In the genomic region with DNA sequence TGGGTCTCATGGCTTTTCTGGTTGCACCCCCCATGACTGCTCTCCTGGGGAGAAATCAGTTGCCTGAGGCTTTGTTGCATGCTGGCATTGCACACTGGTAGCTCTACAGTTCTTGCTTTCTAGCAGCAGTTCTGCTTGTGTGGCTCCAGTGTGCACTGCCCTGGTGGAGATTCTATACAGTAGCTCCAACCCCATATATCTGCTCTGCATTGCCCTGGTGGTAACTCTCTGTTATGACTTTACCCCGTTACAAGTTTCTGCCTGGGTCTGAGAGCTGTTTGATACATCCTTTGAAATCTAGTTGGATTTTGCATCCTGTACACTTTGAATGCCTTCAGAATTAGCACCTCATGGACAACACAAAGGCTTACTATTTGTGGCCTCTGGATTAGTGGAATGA, we compare ENCODE assay signal across 29 cellular contexts.
"Had no signal": no experiment of that assay in that cellular context is flagged by ENCODE, and none has a peak within 500 bp of the region (broad histone marks: within the 10 kb centered on the region; RNA-seq: fewer than 3 reads in every experiment).

No MANE protein-coding gene starts in this region.

- ATAC-seq: activated CD8-positive, alpha-beta T cell treated with anti-CD3 and anti-CD28 coated beads for 36 hours; activated T-cell treated with anti-CD3 and anti-CD28 coated beads, Interleukin-2, amount 50 U/mL, for 4 hours; activated T-helper 17 cell treated with anti-CD3 and anti-CD28 coated beads, Interleukin-2, amount 50 U/mL, for 72 hours; left lung; mucosa of descending colon; natural killer cell treated with Interleukin-12 subunit alpha and Interleukin-12 subunit beta and Interleukin-15 and Interleukin-18, amount 100 ng/mL, for 72 hours; stimulated activated memory B cell treated with anti-CD40 and anti-IgM and Interleukin-4, amounts not matched to agents 10 μg/mL and 1 μg/mL and 100 μg/mL, for 72 hours; stimulated activated naive CD8-positive, alpha-beta T cell treated with anti-CD3 and anti-CD28 coated beads, Interleukin-15, amount 100 ng/mL, for 72 hours had no signal

- H3K36me3 ChIP-seq: brain microvascular endothelial cell, esophagus muscularis mucosa, left lung, neutrophil, sigmoid colon, thyroid gland, upper lobe of left lung, vagina had no signal

- H3K9me3 Mint-ChIP-seq: activated CD8-positive, alpha-beta T cell treated with anti-CD3 and anti-CD28 coated beads for 36 hours had no signal

- FAIRE-seq: astrocyte, frontal cortex, small intestine had no signal

- H3K4me1 ChIP-seq: esophagus muscularis mucosa, left lung, sigmoid colon, thyroid gland, upper lobe of left lung, vagina had no signal

- H3K4me3 Mint-ChIP-seq: activated CD8-positive, alpha-beta T cell treated with anti-CD3 and anti-CD28 coated beads for 36 hours; activated T-cell treated with anti-CD3 and anti-CD28 coated beads, Interleukin-2, amount 50 U/mL, for 4 hours; activated T-helper 17 cell treated with anti-CD3 and anti-CD28 coated beads, Interleukin-2, amount 50 U/mL, for 72 hours; dendritic cell treated with granulocyte-macrophage colony-stimulating factor and Interleukin-4, amounts not matched to agents 40 ng/mL and 50 ng/mL, for 4 days; natural killer cell treated with Interleukin-12 subunit alpha and Interleukin-12 subunit beta and Interleukin-15 and Interleukin-18, amount 100 ng/mL, for 72 hours; stimulated activated memory B cell treated with anti-CD40 and anti-IgM and Interleukin-4, amounts not matched to agents 10 μg/mL and 1 μg/mL and 100 μg/mL, for 72 hours; stimulated activated naive CD8-positive, alpha-beta T cell treated with anti-CD3 and anti-CD28 coated beads, Interleukin-15, amount 100 ng/mL, for 72 hours; T-helper 1 cell treated with Interleukin-12 subunit alpha and Interleukin-12 subunit beta and Interleukin-4 antibody, amounts not matched to agents 30 μg/mL and 1 μg/mL, for 36 hours had no signal

- H3K9me3 ChIP-seq: left lung, mucosa of descending colon, neutrophil, sigmoid colon, thyroid gland, upper lobe of left lung, vagina had no signal

- H3K27me3 Mint-ChIP-seq: activated CD8-positive, alpha-beta T cell treated with anti-CD3 and anti-CD28 coated beads for 36 hours; activated T-helper 17 cell treated with anti-CD3 and anti-CD28 coated beads, Interleukin-2, amount 50 U/mL, for 72 hours; dendritic cell treated with granulocyte-macrophage colony-stimulating factor and Interleukin-4, amounts not matched to agents 40 ng/mL and 50 ng/mL, for 4 days; natural killer cell treated with Interleukin-12 subunit alpha and Interleukin-12 subunit beta and Interleukin-15 and Interleukin-18, amount 100 ng/mL, for 72 hours; progenitor cell of endocrine pancreas; stimulated activated memory B cell treated with anti-CD40 and anti-IgM and Interleukin-4, amounts not matched to agents 10 μg/mL and 1 μg/mL and 100 μg/mL, for 72 hours; stimulated activated naive CD8-positive, alpha-beta T cell treated with anti-CD3 and anti-CD28 coated beads, Interleukin-15, amount 100 ng/mL, for 72 hours had no signal

- H3K4me3 ChIP-seq: esophagus muscularis mucosa, left lung, mucosa of descending colon, sigmoid colon, thyroid gland, upper lobe of left lung, vagina had no signal

- H3K36me3 Mint-ChIP-seq: stimulated activated memory B cell treated with anti-CD40 and anti-IgM and Interleukin-4, amounts not matched to agents 10 μg/mL and 1 μg/mL and 100 μg/mL, for 72 hours had no signal

- H3K27me3 ChIP-seq: brain microvascular endothelial cell, esophagus muscularis mucosa, left lung, neutrophil, sigmoid colon, thyroid gland, upper lobe of left lung, vagina had no signal

- H3K4me1 Mint-ChIP-seq: activated T-helper 17 cell treated with anti-CD3 and anti-CD28 coated beads, Interleukin-2, amount 50 U/mL, for 72 hours; stimulated activated memory B cell treated with anti-CD40 and anti-IgM and Interleukin-4, amounts not matched to agents 10 μg/mL and 1 μg/mL and 100 μg/mL, for 72 hours; stimulated activated naive CD8-positive, alpha-beta T cell treated with anti-CD3 and anti-CD28 coated beads, Interleukin-15, amount 100 ng/mL, for 72 hours had no signal

- H3K27ac Mint-ChIP-seq: activated CD8-positive, alpha-beta T cell treated with anti-CD3 and anti-CD28 coated beads for 36 hours; activated T-helper 17 cell treated with anti-CD3 and anti-CD28 coated beads, Interleukin-2, amount 50 U/mL, for 72 hours; dendritic cell treated with granulocyte-macrophage colony-stimulating factor and Interleukin-4, amounts not matched to agents 40 ng/mL and 50 ng/mL, for 4 days; natural killer cell treated with Interleukin-12 subunit alpha and Interleukin-12 subunit beta and Interleukin-15 and Interleukin-18, amount 100 ng/mL, for 72 hours; progenitor cell of endocrine pancreas; stimulated activated memory B cell treated with anti-CD40 and anti-IgM and Interleukin-4, amounts not matched to agents 10 μg/mL and 1 μg/mL and 100 μg/mL, for 72 hours; stimulated activated naive CD8-positive, alpha-beta T cell treated with anti-CD3 and anti-CD28 coated beads, Interleukin-15, amount 100 ng/mL, for 72 hours; T-helper 1 cell treated with Interleukin-12 subunit alpha and Interleukin-12 subunit beta and Interleukin-4 antibody, amounts not matched to agents 30 μg/mL and 1 μg/mL, for 36 hours had no signal

- H3K27ac ChIP-seq: brain microvascular endothelial cell, esophagus muscularis mucosa, left lung, neutrophil, sigmoid colon, thyroid gland, upper lobe of left lung, vagina had no signal

- DNase-seq: activated CD4-positive, alpha-beta T cell treated with anti-CD3 and anti-CD28 coated beads, Interleukin-2, amount 50 U/mL, for 1 hour; activated CD8-positive, alpha-beta T cell treated with anti-CD3 and anti-CD28 coated beads for 36 hours; activated gamma-delta T cell treated with Interleukin-2 at 50 U/mL for 16 hours; activated naive CD4-positive, alpha-beta T cell treated with anti-CD3 and anti-CD28 coated beads, Interleukin-2, amount 50 U/mL, for 16 hours; activated T-cell treated with anti-CD3 and anti-CD28 coated beads, Interleukin-2, amount 50 U/mL, for 4 hours; amniotic stem cell; brain microvascular endothelial cell; caudate nucleus; left lung; mucosa of descending colon; sigmoid colon; small intestine; stimulated activated CD4-positive, alpha-beta T cell treated with anti-CD3 and anti-CD28 coated beads, Interleukin-4, amount 100 ng/mL, for 4 hours; stimulated activated CD8-positive, alpha-beta memory T cell treated with anti-CD3 and anti-CD28 coated beads, Interleukin-4, amount 100 ng/mL, for 48 hours; stimulated activated naive CD8-positive, alpha-beta T cell treated with anti-CD3 and anti-CD28 coated beads, Interleukin-15, amount 100 ng/mL, for 72 hours; substantia nigra; thyroid gland; upper lobe of left lung had no signal
